In genomic region chr17:30961213-30962188, GRCh38 we compare ENCODE assay signal across 9 cellular contexts. TPM values are rescaled to one million over a fixed set of nuclear protein-coding genes. Genes with fewer than 3 reads are reported as not detected.
DNase-seq lines count a peak whose midpoint lies in the region; ATAC-seq and TF ChIP-seq lines count a peak whose summit lies in the region.
"Had no signal": no experiment of that assay in that cellular context is flagged by ENCODE, and none has a peak within 500 bp of the region (broad histone marks: within the 10 kb centered on the region; RNA-seq: fewer than 3 reads in every experiment).

No MANE protein-coding gene starts in this region.

- in situ Hi-C loops in HAP-1 (cut with MboI; ENCODE audit: low sequenced_read_pairs) = no loop called here
- in situ Hi-C loops in gastrocnemius medialis (cut with MboI; ENCODE audit: low sequenced_read_pairs in 4 of 4) = no loop called here

- H3K4me1 ChIP-seq in OCI-LY7 (ENCODE audit: insufficient read depth, low read length, poor library complexity, severe bottlenecking) (peaks cover 48% of the 10 kb centered on the region), HAP-1 (peaks cover 4% of the 10 kb centered on the region), gastrocnemius medialis (peaks cover 0 to 2% of the 10 kb centered on the region in 2 donors)

- H2AFZ ChIP-seq in OCI-LY7 (ENCODE audit: low read length) = peak overlapping the region; percentile 55; the same call in 1 of the 2 replicates

- H4K20me1 ChIP-seq in OCI-LY7 (ENCODE audit: insufficient read depth, low read length) = no peaks in the 10 kb centered on the region

- no peaks in the 10 kb centered on the region for H3K9me2 ChIP-seq in OCI-LY7 (ENCODE audit: insufficient read depth, low read length)

- no peaks in the 10 kb centered on the region for H3K79me2 ChIP-seq in OCI-LY7 (ENCODE audit: insufficient read depth, low read depth, low read length)

- TF ChIP-seq CTCF in GM12864 (IDR thresholded peaks at IDR 0.05; ENCODE audit: low read depth, low read length, missing control alignments) (no peak), OCI-LY7 (conservative IDR thresholded peaks at IDR 0.05; ENCODE audit: low read length) (no peak), gastrocnemius medialis (IDR thresholded peaks at IDR 0.05 in 4 of 5, conservative IDR thresholded peaks at IDR 0.05 in 1 of 5) (no peak)

- ATAC-seq in GM21515 (IDR thresholded peaks at IDR 0.05; ENCODE audit: unreplicated experiment) = peak; percentile 59
- ATAC-seq in gastrocnemius medialis = no peak

- DNase-seq in GM12864 (ENCODE audit: low read depth) = peak; percentile 64
- peak; percentile 57 for DNase-seq in OCI-LY7 (ENCODE audit: low spot score)
- DNase-seq in kidney glomerular epithelial cell (lab: John Stamatoyannopoulos, UW) = peak; percentile 82
- no peak for DNase-seq in DMS79 (lab: John Stamatoyannopoulos, UW)
- DNase-seq in DMS 273 treated with DMSO at 0.1 percent for 48 hours (lab: John Stamatoyannopoulos, UW) = no peak
- DNase-seq in HAP-1 (ENCODE audit: low spot score in 2 of 2) = no peak
- no peak for DNase-seq in gastrocnemius medialis
- DNase-seq: nephron progenitor cell had no signal

- H3K9me3 ChIP-seq in OCI-LY7 (ENCODE audit: low read length) (0 out of 2 replicates have a peak, but pooled peaks cover 6% of the 10 kb centered on the region), HAP-1 (no peaks in the 10 kb centered on the region), gastrocnemius medialis (no peaks in the 10 kb centered on the region)

- intact Hi-C loops in OCI-LY7 (cut with micrococcal nuclease; ENCODE audit: unreplicated experiment) = no loop called here
- intact Hi-C loops in gastrocnemius medialis (cut with DNase I; ENCODE audit: low total_unique reads) = no loop called here

- H3K27me3 ChIP-seq in HAP-1 (ENCODE audit: low read depth) (no peaks in the 10 kb centered on the region), gastrocnemius medialis (no peaks in the 10 kb centered on the region)

- no peak for TF ChIP-seq POLR2A in gastrocnemius medialis (IDR thresholded peaks at IDR 0.05)

- H3K36me3 ChIP-seq in OCI-LY7 (ENCODE audit: insufficient read depth, low read length) (no peaks in the 10 kb centered on the region), HAP-1 (replicated peaks) (no peaks in the 10 kb centered on the region), gastrocnemius medialis (no peaks in the 10 kb centered on the region)

- POLR2A ChIA-PET in OCI-LY7 (lab: Charles Lee) = interaction anchor here (0.6 to 0.8 kb wide), 3 partner anchors 11 to 100 kb away, joined by 3 read pairs; no protein-coding TSS in a partner anchor

- H3K4me3 ChIP-seq in GM12864 (ENCODE audit: low read depth, low read length) (no peak overlapping the region; the same call in 1 of the 2 replicates), OCI-LY7 (ENCODE audit: low read depth, low read length, poor library complexity, severe bottlenecking) (peak overlapping the region; percentile 42), HAP-1 (no peak overlapping the region), gastrocnemius medialis (no peak overlapping the region)

- CTCF ChIA-PET in OCI-LY7 (lab: Charles Lee; ENCODE audit: unreplicated experiment) = interaction anchor here (1.5 kb wide), 1 partner anchor 9 kb away, joined by 4 read pairs; the partner anchor contains the start of gene RNF135

- H3K27ac ChIP-seq in OCI-LY7 (ENCODE audit: low read depth, low read length, poor library complexity, severe bottlenecking) (peak overlapping the region; percentile 27), gastrocnemius medialis (no peak overlapping the region)

- BruUV-seq in OCI-LY7 (replicated peaks; lab: Mats Ljungman, UMichigan) = no TSS peak

- H3K4me2 ChIP-seq in OCI-LY7 (ENCODE audit: low read length) = peak overlapping the region; percentile 70

RNA-seq across cellular contexts. Expression of gene RNF135, which starts 9.3 kb away (rescaled TPM):
- total RNA-seq in OCI-LY7 (2014; rRNA removed; shearing (Covaris generic)) = not detected in 2 replicates
- 0.29 TPM in 1 of 2 replicates, not detected in the other for total RNA-seq in OCI-LY7 (2022)
- 1 to 10 TPM; 4.4 to 9.3 (median 6.5) TPM for total RNA-seq in gastrocnemius medialis

RNA-seq across cellular contexts. Expression of gene ADAP2, which starts 39.8 kb away (rescaled TPM):
- total RNA-seq in OCI-LY7 (2014; rRNA removed; shearing (Covaris generic)) = 1.4 TPM in 1 of 2 replicates, not detected in the other
- total RNA-seq in OCI-LY7 (2022) (2.6 and 2.8 TPM in 2 replicates), gastrocnemius medialis (1 to 10 TPM; 1.2 to 4.7 (median 4.3) TPM)

RNA-seq across cellular contexts. Expression of gene TEFM, which starts 55.5 kb away (rescaled TPM):
- total RNA-seq in OCI-LY7 (2014; rRNA removed; shearing (Covaris generic)) = 13.1 and 14.8 TPM in 2 replicates
- total RNA-seq in OCI-LY7 (2022) (14.9 and 19.9 TPM in 2 replicates), gastrocnemius medialis (10 to 100 TPM in 1 of 4 donors, 1 to 10 TPM in 3; 5.2 to 18.5 (median 8.3) TPM)

Comparison
In these comparisons a context has a peak if more than half of its experiments do, and no peak if none do; other contexts are left out.
1. DNase-seq: peak in GM12864 (single experiment), OCI-LY7 (single experiment) and kidney glomerular epithelial cell (single experiment); none in DMS79 (single experiment), DMS 273 treated with DMSO at 0.1 percent for 48 hours (single experiment), HAP-1 (0 of 2) and gastrocnemius medialis (0 of 2).
2. RNA of gene RNF135, which starts 9.3 kb away (total RNA-seq): 4.4 to 9.3 TPM in gastrocnemius medialis; 0.29 TPM in OCI-LY7; every median in the first group is over 4 times any median in the second.